In genomic region chr2:73926493-73927327, GRCh38 we compare ENCODE assay signal across 8 cellular contexts. TPM values are rescaled to one million over a fixed set of nuclear protein-coding genes. Genes with fewer than 3 reads are reported as not detected.
DNase-seq lines count a peak whose midpoint lies in the region; FAIRE-seq and TF ChIP-seq lines count a peak whose summit lies in the region.

Gene DGUOK (plus strand): TSS chr2:73926880. CDS start chr2:73926911, 31 bp downstream.

- no peak within 1 kb of the TSS for H2BK5ac ChIP-seq in neuronal stem cell (ENCODE audit: low read length)

- peak within 1 kb of the TSS; percentile 95 for H3K4me3 ChIP-seq in NB4 (ENCODE audit: low read depth, low read length)
- H3K4me3 ChIP-seq in SK-N-MC = peak within 1 kb of the TSS; percentile 91
- peak within 1 kb of the TSS; percentile 60 to 90 for H3K4me3 ChIP-seq in neuronal stem cell (ENCODE audit: low read length in 2 of 2)

- peak within 1 kb of the TSS; percentile 70 for H3K23ac ChIP-seq in neuronal stem cell (ENCODE audit: low read depth, low read length, poor library complexity)

- H3K4me3 Mint-ChIP-seq in HFFc6 = peak within 1 kb of the TSS; percentile 95
- peak within 1 kb of the TSS; percentile 91 for H3K4me3 Mint-ChIP-seq in activated naive CD4-positive, alpha-beta T cell treated with anti-CD3 and anti-CD28 coated beads, Interleukin-2, amount 10 ng/mL, durations not matched to agents 7 days and 5 days

- no CpG with 5 or more reads among the region's 50 CpGs for WGBS in neuronal stem cell (ENCODE audit: extremely low coverage in 2 of 2, insufficient read length in 2 of 2, insufficient replicate concordance in 1 of 2), 2 donors

- peak within 1 kb of the TSS; percentile 53 for H2BK15ac ChIP-seq in neuronal stem cell (ENCODE audit: low read length)

- H4K8ac ChIP-seq in neuronal stem cell (ENCODE audit: low read depth, low read length) = no peak within 1 kb of the TSS

- no peak within 1 kb of the TSS for H4K91ac ChIP-seq in neuronal stem cell (ENCODE audit: low read depth, low read length, poor library complexity)

- peak within 1 kb of the TSS; percentile 63 for H3K4me2 ChIP-seq in neuronal stem cell (ENCODE audit: insufficient read depth, low read length, poor library complexity, severe bottlenecking)

- peak within 1 kb of the TSS; percentile 56 for H3K14ac ChIP-seq in neuronal stem cell (ENCODE audit: low read length)

- H2AFZ ChIP-seq in neuronal stem cell (ENCODE audit: low read length) = peak within 1 kb of the TSS; percentile 84

- FAIRE-seq in frontal cortex (lab: Jason Lieb, UNC) = peak; percentile 33

- CTCF ChIA-PET in activated naive CD4-positive, alpha-beta T cell treated with anti-CD3 and anti-CD28 coated beads, Interleukin-2, amount 10 ng/mL, durations not matched to agents 7 days and 5 days (lab: Charles Lee) = interaction anchor here (0.8 to 1.4 kb wide), 2 partner anchors 61 to 221 kb away, joined by 3 to 4 read pairs; no protein-coding TSS in a partner anchor

- no peaks in the 10 kb centered on the region for H3K9me3 Mint-ChIP-seq in HFFc6
- no peaks in the 10 kb centered on the region for H3K9me3 Mint-ChIP-seq in activated naive CD4-positive, alpha-beta T cell treated with anti-CD3 and anti-CD28 coated beads, Interleukin-2, amount 10 ng/mL, durations not matched to agents 7 days and 5 days

- H2BK120ac ChIP-seq in neuronal stem cell (ENCODE audit: low read depth, low read length) = no peak within 1 kb of the TSS

- peak within 1 kb of the TSS; percentile 88 for H3K27ac ChIP-seq in SK-N-MC
- H3K27ac ChIP-seq in neuronal stem cell (replicated peaks; ENCODE audit: low read length) = peak within 1 kb of the TSS; percentile 39

- TF ChIP-seq CTCF in HFFc6 (IDR thresholded peaks at IDR 0.05) = no peak
- no peak for TF ChIP-seq CTCF in NB4 (IDR thresholded peaks at IDR 0.05; ENCODE audit: low read depth, low read length)
- TF ChIP-seq CTCF in subcutaneous adipose tissue (IDR thresholded peaks at IDR 0.05; ENCODE audit: low read depth) = no peak

- peaks cover 0 to 6% of the 10 kb centered on the region in 2 donors for H3K4me1 ChIP-seq in neuronal stem cell (ENCODE audit: control insufficient read depth in 2 of 2, insufficient read depth in 1 of 2, low read depth in 1 of 2, low read length in 2 of 2)

- H3K9me3 ChIP-seq in SK-N-MC (ENCODE audit: low read depth, low read length) (no peaks in the 10 kb centered on the region), neuronal stem cell (replicated peaks in 1 of 2; ENCODE audit: control insufficient read depth in 2 of 2, insufficient read depth in 1 of 2, low read depth in 1 of 2, low read length in 2 of 2) (no peaks in the 10 kb centered on the region)

- H3K4ac ChIP-seq in neuronal stem cell (ENCODE audit: low read length) = no peak within 1 kb of the TSS

- H3K27me3 Mint-ChIP-seq in HFFc6 (ENCODE audit: insufficient read depth) = peaks cover 7% of the 10 kb centered on the region; the same call in 1 of the 2 replicates
- peaks cover 11% of the 10 kb centered on the region for H3K27me3 Mint-ChIP-seq in activated naive CD4-positive, alpha-beta T cell treated with anti-CD3 and anti-CD28 coated beads, Interleukin-2, amount 10 ng/mL, durations not matched to agents 7 days and 5 days

- H3K36me3 ChIP-seq in SK-N-MC (ENCODE audit: insufficient read depth, low read length) (peaks cover 15% of the 10 kb centered on the region; the same call in 1 of the 2 replicates), neuronal stem cell (replicated peaks in 1 of 2; ENCODE audit: control insufficient read depth in 2 of 2, insufficient read depth in 2 of 2, low read length in 2 of 2) (peaks cover 0 to 24% of the 10 kb centered on the region in 2 donors)

- DNase-seq in GM04503 (ENCODE audit: low read depth) = peak; percentile 94
- peak; percentile 98 for DNase-seq in HFFc6
- DNase-seq in NB4 (ENCODE audit: low read depth) = peak; percentile 100
- DNase-seq in SK-N-MC (ENCODE audit: low read depth, low spot score) = peak; percentile 97
- peak; percentile 99 for DNase-seq in activated naive CD4-positive, alpha-beta T cell treated with anti-CD3 and anti-CD28 coated beads, Interleukin-2, amount 10 ng/mL, durations not matched to agents 7 days and 5 days
- peak; percentile 68 to 92 for DNase-seq in frontal cortex (ENCODE audit: low spot score in 2 of 2)
- peak; percentile 95 for DNase-seq in neuronal stem cell (ENCODE audit: low spot score)

- peaks cover 0 to 11% (median 0%) of the 10 kb centered on the region in 3 experiments for H3K27me3 ChIP-seq in neuronal stem cell (ENCODE audit: control insufficient read depth in 3 of 3, insufficient read depth in 3 of 3, low read depth in 1 of 3, low read length in 3 of 3)

- H2AK5ac ChIP-seq in neuronal stem cell (ENCODE audit: low read depth, low read length) = no peak within 1 kb of the TSS

- peaks cover 44% of the 10 kb centered on the region for H3K4me1 Mint-ChIP-seq in HFFc6 (ENCODE audit: low read depth)
- peaks cover 64% of the 10 kb centered on the region for H3K4me1 Mint-ChIP-seq in activated naive CD4-positive, alpha-beta T cell treated with anti-CD3 and anti-CD28 coated beads, Interleukin-2, amount 10 ng/mL, durations not matched to agents 7 days and 5 days

- H2BK12ac ChIP-seq in neuronal stem cell (ENCODE audit: low read length) = peak within 1 kb of the TSS; percentile 87

- peaks cover 2% of the 10 kb centered on the region for H3K79me1 ChIP-seq in neuronal stem cell (ENCODE audit: low read depth, low read length)

- H3K36me3 Mint-ChIP-seq in HFFc6 (ENCODE audit: low read depth) = peaks cover 22% of the 10 kb centered on the region
- H3K36me3 Mint-ChIP-seq in activated naive CD4-positive, alpha-beta T cell treated with anti-CD3 and anti-CD28 coated beads, Interleukin-2, amount 10 ng/mL, durations not matched to agents 7 days and 5 days = peaks cover 26% of the 10 kb centered on the region

- H3K18ac ChIP-seq in neuronal stem cell (ENCODE audit: low read length) = peak within 1 kb of the TSS; percentile 89

- peak within 1 kb of the TSS; percentile 96 for H3K9ac ChIP-seq in SK-N-MC (ENCODE audit: insufficient read length)
- H3K9ac ChIP-seq in neuronal stem cell (ENCODE audit: low read depth, low read length, poor library complexity) = peak within 1 kb of the TSS; percentile 92

- H3K27ac Mint-ChIP-seq in HFFc6 = peak within 1 kb of the TSS; percentile 96
- peak within 1 kb of the TSS; percentile 98 for H3K27ac Mint-ChIP-seq in activated naive CD4-positive, alpha-beta T cell treated with anti-CD3 and anti-CD28 coated beads, Interleukin-2, amount 10 ng/mL, durations not matched to agents 7 days and 5 days

- TF ChIP-seq POLR2A in NB4 (IDR thresholded peaks at IDR 0.05; ENCODE audit: extremely low read depth, insufficient read length) = peak; percentile 93

RNA-seq across cellular contexts. Expression of gene DGUOK, which starts in this region (rescaled TPM):
- 10 to 100 TPM; 63.2 to 73.3 (median 69.3) TPM for total RNA-seq in HFFc6 (2021; fragmentation: NEBNext Ultra II Directional; extraction: Animal tissue kit (Norgen Biotek cat#: 25700))
- total RNA-seq in frontal cortex (51.0 TPM), subcutaneous adipose tissue (10 to 100 TPM; 34.8 to 54.0 (median 45.8) TPM)
- 175 TPM for polyA plus RNA-seq in neuronal stem cell (2013, experiment 1 of 2)
- polyA plus RNA-seq in neuronal stem cell (2013, experiment 2 of 2) = 176 TPM

Comparison
In these comparisons a context has a peak if more than half of its experiments do, and no peak if none do; other contexts are left out.
1. Peak in every context shown above with its lines: DNase-seq, H3K4me3 ChIP-seq and H3K27ac ChIP-seq.